Comparison of ENCODE assay signal across 26 cellular contexts in the genomic region with DNA sequence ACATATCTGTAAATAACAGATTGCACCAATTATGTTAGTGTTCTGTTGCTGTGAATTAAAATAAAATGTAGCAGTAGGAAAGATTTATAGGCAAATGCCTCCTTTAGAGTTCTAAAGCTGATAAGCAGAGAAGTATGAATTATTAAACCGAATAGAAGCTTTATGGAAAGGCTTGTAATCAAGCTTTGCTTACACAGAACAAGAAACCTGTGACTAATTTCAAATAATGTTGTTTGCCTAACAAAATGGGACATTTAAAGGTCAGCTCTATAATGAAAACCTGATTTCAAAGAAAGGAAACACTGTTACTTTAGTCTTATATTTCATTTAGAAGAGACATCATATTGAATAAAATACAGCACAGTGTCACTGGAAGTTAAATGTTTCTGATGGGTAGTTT.
"Had no signal": no experiment of that assay in that cellular context is flagged by ENCODE, and none has a peak within 500 bp of the region (broad histone marks: within the 10 kb centered on the region; RNA-seq: fewer than 3 reads in every experiment).

No MANE protein-coding gene starts in this region.

- H3K27ac ChIP-seq: left lung, lower lobe of right lung, neural progenitor cell, neutrophil, right atrium auricular region, right lobe of liver, tibial nerve, uterus had no signal

- H3K9me3 ChIP-seq: left lung, lower lobe of right lung, neutrophil, right atrium auricular region, right lobe of liver, tibial nerve, uterus had no signal

- H3K9ac ChIP-seq: neural progenitor cell had no signal

- H3K4me1 ChIP-seq: left lung, lower lobe of right lung, neural progenitor cell, right atrium auricular region, right lobe of liver, tibial nerve, uterus had no signal

- DNase-seq: hippocampal formation; kidney; left colon; left lung; lower lobe of right lung; mammary epithelial cell; mesenchymal stem cell; naive B cell; natural killer cell; nephron progenitor cell; occipital lobe; right lobe of liver; stimulated activated CD4-positive, alpha-beta T cell treated with anti-CD3 and anti-CD28 coated beads, Interleukin-1b, Interleukin-23, amount 100 ng/mL, for 48 hours; stimulated activated CD4-positive, alpha-beta T cell treated with anti-CD3 and anti-CD28 coated beads, Interleukin-2, amount 100 ng/mL, for 48 hours; stimulated activated CD4-positive, alpha-beta T cell treated with anti-CD3 and anti-CD28 coated beads, Interleukin-4, amount 100 ng/mL, for 4 hours; stimulated activated CD8-positive, alpha-beta memory T cell treated with anti-CD3 and anti-CD28 coated beads, Interleukin-4, amount 100 ng/mL, for 48 hours; stimulated activated naive CD4-positive, alpha-beta T cell treated with Interleukin-2 at 50 U/mL for 16 hours; stimulated activated naive CD8-positive, alpha-beta T cell treated with anti-CD3 and anti-CD28 coated beads, Interleukin-15, amount 100 ng/mL, for 72 hours; substantia nigra; uterus had no signal

- H3K27me3 ChIP-seq: left lung, neural progenitor cell, neutrophil, right atrium auricular region, right lobe of liver, tibial nerve, uterus had no signal

- FAIRE-seq: kidney had no signal

- H3K4me2 ChIP-seq: neural progenitor cell, smooth muscle cell had no signal

- ATAC-seq: left colon; left lung; lower lobe of right lung; natural killer cell; right lobe of liver; stimulated activated memory B cell treated with anti-CD40 and anti-IgM and Interleukin-4, amounts not matched to agents 10 μg/mL and 1 μg/mL and 100 μg/mL, for 72 hours; stimulated activated naive CD8-positive, alpha-beta T cell treated with anti-CD3 and anti-CD28 coated beads, Interleukin-15, amount 100 ng/mL, for 72 hours had no signal

- H3K36me3 ChIP-seq: left lung, lower lobe of right lung, neural progenitor cell, neutrophil, right atrium auricular region, right lobe of liver, tibial nerve, uterus had no signal

- H3K4me3 ChIP-seq: left lung, lower lobe of right lung, neural progenitor cell, right atrium auricular region, right lobe of liver, smooth muscle cell, tibial nerve, uterus had no signal
